Comparison of ENCODE assay signal across 24 cellular contexts in the genomic region with DNA sequence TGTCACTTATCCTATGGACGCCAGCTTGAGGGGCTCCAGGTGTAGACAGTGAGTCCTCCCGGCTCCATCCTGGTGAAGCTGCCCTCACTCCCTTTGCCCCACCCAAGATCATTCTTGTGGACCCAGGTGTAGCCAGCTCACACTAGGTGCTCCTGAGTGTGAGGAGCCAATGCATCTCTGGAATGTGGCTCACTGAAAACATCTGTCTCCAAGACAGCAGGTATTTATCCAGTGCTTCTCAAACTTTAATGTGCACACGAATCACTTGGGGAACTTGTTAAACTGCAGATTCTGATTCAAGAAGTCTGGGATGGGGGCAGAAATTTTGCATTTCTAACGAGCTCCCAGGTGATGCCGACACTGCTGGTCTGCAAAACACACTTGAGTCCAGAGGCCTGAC.
"Had no signal": no experiment of that assay in that cellular context is flagged by ENCODE, and none has a peak within 500 bp of the region (broad histone marks: within the 10 kb centered on the region; RNA-seq: fewer than 3 reads in every experiment).

No MANE protein-coding gene starts in this region.

- H3K36me3 ChIP-seq: MG63 had no signal

- H3K4me2 ChIP-seq: SK-N-SH had no signal

- H3K27ac ChIP-seq: RWPE1 had no signal

- DNase-seq: IMR-90; Karpas-422; KG1; MG63; NCI-H1092; NCI-H1105 treated with DMSO at 0.1 percent for 48 hours; NCI-H1417 treated with DMSO at 0.1 percent for 48 hours; NCI-H146; NCI-H1694 treated with DMSO at 0.1 percent for 48 hours; NCI-H1930; NCI-H2081; NCI-H2107; NCI-H226; NCI-H446; NCI-H510A; NCI-H524 treated with DMSO at 0.1 percent for 48 hours; NCI-H69; NCI-H774; NK-92 treated with Interleukin-12 subunit alpha and Interleukin-12 subunit beta, amount 100 ng/mL, for 24 hours; PC-3; SHP77; SK-N-SH had no signal

- H3K9ac ChIP-seq: SK-N-SH had no signal

- FAIRE-seq: HepG2 had no signal

- H3K9me3 ChIP-seq: MG63, SK-N-SH had no signal

- H3K27me3 ChIP-seq: MG63 had no signal

- H3K4me3 ChIP-seq: MG63 had no signal
